9 cellular contexts compared by ENCODE assay signal in genomic region chr3:49805367-49805782, GRCh38. TPM values are rescaled to one million over a fixed set of nuclear protein-coding genes. Genes with fewer than 3 reads are reported as not detected.
DNase-seq lines count a peak whose midpoint lies in the region; ATAC-seq and TF ChIP-seq lines count a peak whose summit lies in the region.
"Had no signal": no experiment of that assay in that cellular context is flagged by ENCODE, and none has a peak within 500 bp of the region (broad histone marks: within the 10 kb centered on the region; RNA-seq: fewer than 3 reads in every experiment).

No MANE protein-coding gene starts in this region.

- H3K9me3 Mint-ChIP-seq in nephron progenitor cell = no peaks in the 10 kb centered on the region
- H3K9me3 Mint-ChIP-seq: T-helper 1 cell treated with Interleukin-12 subunit alpha and Interleukin-12 subunit beta and Interleukin-4 antibody, amounts not matched to agents 30 μg/mL and 1 μg/mL, for 36 hours had no signal

- peaks cover 0 to 36% (median 19%) of the 10 kb centered on the region in 4 donors for H3K36me3 ChIP-seq in esophagus muscularis mucosa

- H3K9me3 ChIP-seq in esophagus muscularis mucosa = no peaks in the 10 kb centered on the region

- H3K4me1 ChIP-seq in esophagus muscularis mucosa = peaks cover 43 to 61% (median 56%) of the 10 kb centered on the region in 4 donors

- TF ChIP-seq CTCF in esophagus muscularis mucosa (IDR thresholded peaks at IDR 0.05) = no peak
- TF ChIP-seq CTCF in nephron progenitor cell (IDR thresholded peaks at IDR 0.05) = no peak

- peak overlapping the region; percentile 80 for H3K27ac Mint-ChIP-seq in nephron progenitor cell
- H3K27ac Mint-ChIP-seq: T-helper 1 cell treated with Interleukin-12 subunit alpha and Interleukin-12 subunit beta and Interleukin-4 antibody, amounts not matched to agents 30 μg/mL and 1 μg/mL, for 36 hours had no signal

- H3K27me3 ChIP-seq in esophagus muscularis mucosa = peaks cover 0 to 4% (median 0%) of the 10 kb centered on the region in 4 donors

- no peak for ATAC-seq in GM18520 (IDR thresholded peaks at IDR 0.05; ENCODE audit: unreplicated experiment)

- peaks cover 72% of the 10 kb centered on the region for H3K4me1 Mint-ChIP-seq in nephron progenitor cell

- H3K4me3 ChIP-seq in esophagus muscularis mucosa = peak overlapping the region in 2 of 4 donors; percentile 8 to 86

- intact Hi-C loops in esophagus muscularis mucosa (cut with DNase I) = no loop called here

- peaks cover 20% of the 10 kb centered on the region for H3K27me3 Mint-ChIP-seq in nephron progenitor cell (ENCODE audit: low read depth, poor library complexity)

- WGBS in esophagus muscularis mucosa = 41% methylated on average over 3 of the region's 3 CpGs

- H3K36me3 Mint-ChIP-seq in nephron progenitor cell (ENCODE audit: low read depth) = no peaks in the 10 kb centered on the region

- no peak for TF ChIP-seq EP300 in esophagus muscularis mucosa (IDR thresholded peaks at IDR 0.05)

- DNase-seq in RPMI8226 (peak; percentile 75), esophagus muscularis mucosa (ENCODE audit: extremely low spot score) (no peak), nephron progenitor cell (no peak), CD1c-positive myeloid dendritic cell (ENCODE audit: extremely low spot score) (no peak), activated gamma-delta T cell (lab: John Stamatoyannopoulos, UW) (no peak)
- no peak for DNase-seq in NK-92 treated with Interleukin-12 subunit alpha and Interleukin-12 subunit beta, amount 100 ng/mL, for 24 hours (lab: John Stamatoyannopoulos, UW)

- H3K27ac ChIP-seq in esophagus muscularis mucosa (replicated peaks in 1 of 4) = peak overlapping the region; percentile 87 to 98 (median 91)

- peak; percentile 2 for TF ChIP-seq POLR2A in GM18526 (IDR thresholded peaks at IDR 0.05; ENCODE audit: extremely low read depth, insufficient read length)
- no peak for TF ChIP-seq POLR2A in esophagus muscularis mucosa (IDR thresholded peaks at IDR 0.05; ENCODE audit: low read depth)

- H3K4me3 Mint-ChIP-seq in nephron progenitor cell = peak overlapping the region; percentile 71
- H3K4me3 Mint-ChIP-seq: T-helper 1 cell treated with Interleukin-12 subunit alpha and Interleukin-12 subunit beta and Interleukin-4 antibody, amounts not matched to agents 30 μg/mL and 1 μg/mL, for 36 hours had no signal

RNA-seq across cellular contexts. Expression of gene INKA1, which starts 2.3 kb away (rescaled TPM):
- total RNA-seq in esophagus muscularis mucosa = 1 to 10 TPM; 3.3 to 5.8 (median 4.0) TPM

RNA-seq across cellular contexts. Expression of gene CDHR4, which starts 5.7 kb away (rescaled TPM):
- under 1 TPM in 1 of 4 donors, not detected in 3; 0.17 TPM for total RNA-seq in esophagus muscularis mucosa

RNA-seq across cellular contexts. Expression of gene UBA7, which starts 8.4 kb away (rescaled TPM):
- 10 to 100 TPM; 25.5 to 40.0 (median 31.4) TPM for total RNA-seq in esophagus muscularis mucosa

RNA-seq across cellular contexts. Expression of gene IP6K1, which starts 19.0 kb away (rescaled TPM):
- total RNA-seq in esophagus muscularis mucosa = 10 to 100 TPM; 33.2 to 63.4 (median 52.4) TPM

RNA-seq across cellular contexts. Expression of gene TRAIP, which starts 51.0 kb away (rescaled TPM):
- total RNA-seq in esophagus muscularis mucosa = 1 to 10 TPM in 2 of 4 donors, under 1 TPM in 1, not detected in 1; 0.84 to 1.4 (median 1.3) TPM
